In genomic region chr7:67226340-67226907, GRCh38 we compare ENCODE assay signal across 8 cellular contexts.
DNase-seq lines count a peak whose midpoint lies in the region; ATAC-seq and TF ChIP-seq lines count a peak whose summit lies in the region.
"Not testable (repeated sequence)": the region's sequence is repeated elsewhere in the genome, so short reads cannot be mapped to it uniquely, and the experiment has no call there.

No MANE protein-coding gene starts in this region.

- POLR2A ChIA-PET in SK-N-SH (lab: Yijun Ruan, JAX), result not testable (repeated sequence)

- H3K4me1 Mint-ChIP-seq in activated naive CD4-positive, alpha-beta T cell treated with anti-CD3 and anti-CD28 coated beads for 36 hours (ENCODE audit: low read depth), result peaks cover 10% of the 10 kb centered on the region
- H3K4me1 Mint-ChIP-seq in dendritic cell treated with granulocyte-macrophage colony-stimulating factor and Interleukin-4, amounts not matched to agents 40 ng/mL and 50 ng/mL, for 4 days (ENCODE audit: low read depth), result not testable (repeated sequence)
- H3K4me1 Mint-ChIP-seq in natural killer cell treated with Interleukin-12 subunit alpha and Interleukin-12 subunit beta and Interleukin-15 and Interleukin-18, amount 100 ng/mL, for 72 hours (ENCODE audit: low read depth in 2 of 2), result peaks cover 9 to 11% of the 10 kb centered on the region in 2 donors

- not testable (repeated sequence) for TF ChIP-seq RAD21 in SK-N-SH (IDR thresholded peaks at IDR 0.05; ENCODE audit: low read length)

- not testable (repeated sequence) for H3K9me2 ChIP-seq in SK-N-SH

- H3K36me3 Mint-ChIP-seq in activated naive CD4-positive, alpha-beta T cell treated with anti-CD3 and anti-CD28 coated beads for 36 hours (ENCODE audit: low read depth), result peaks cover 30% of the 10 kb centered on the region
- H3K36me3 Mint-ChIP-seq in dendritic cell treated with granulocyte-macrophage colony-stimulating factor and Interleukin-4, amounts not matched to agents 40 ng/mL and 50 ng/mL, for 4 days (ENCODE audit: low read depth), result peaks cover 33% of the 10 kb centered on the region
- H3K36me3 Mint-ChIP-seq in natural killer cell treated with Interleukin-12 subunit alpha and Interleukin-12 subunit beta and Interleukin-15 and Interleukin-18, amount 100 ng/mL, for 72 hours, result peaks cover 11% of the 10 kb centered on the region

- not testable (repeated sequence) for TF ChIP-seq CTCF in SK-N-SH (IDR thresholded peaks at IDR 0.05)

- H4K20me1 ChIP-seq in SK-N-SH (ENCODE audit: insufficient read depth), result not testable (repeated sequence)

- peaks cover 0 to 24% of the 10 kb centered on the region in 2 experiments for H3K36me3 ChIP-seq in SK-N-SH (replicated peaks in 1 of 2; ENCODE audit: control insufficient read depth in 1 of 2, insufficient read depth in 2 of 2, low read length in 1 of 2)

- not testable (repeated sequence) for H3K79me2 ChIP-seq in SK-N-SH (ENCODE audit: insufficient read depth)

- not testable (repeated sequence) for H3K4me3 Mint-ChIP-seq in activated naive CD4-positive, alpha-beta T cell treated with anti-CD3 and anti-CD28 coated beads for 36 hours; dendritic cell treated with granulocyte-macrophage colony-stimulating factor and Interleukin-4, amounts not matched to agents 40 ng/mL and 50 ng/mL, for 4 days
- peak overlapping the region; percentile 17 for H3K4me3 Mint-ChIP-seq in natural killer cell treated with Interleukin-12 subunit alpha and Interleukin-12 subunit beta and Interleukin-15 and Interleukin-18, amount 100 ng/mL, for 72 hours

- H3K27me3 Mint-ChIP-seq in activated naive CD4-positive, alpha-beta T cell treated with anti-CD3 and anti-CD28 coated beads for 36 hours (ENCODE audit: low read depth); dendritic cell treated with granulocyte-macrophage colony-stimulating factor and Interleukin-4, amounts not matched to agents 40 ng/mL and 50 ng/mL, for 4 days; natural killer cell treated with Interleukin-12 subunit alpha and Interleukin-12 subunit beta and Interleukin-15 and Interleukin-18, amount 100 ng/mL, for 72 hours: not testable (repeated sequence)

- not testable (repeated sequence) for TF ChIP-seq EP300 in SK-N-SH (IDR thresholded peaks at IDR 0.05; ENCODE audit: borderline replicate concordance in 1 of 2, low read depth in 1 of 2, low read length in 1 of 2)

- WGBS in SK-N-SH (ENCODE audit: low lambda C conversion rate), result 70% methylated on average over 5 of the region's 5 CpGs

- 0 out of 2 replicates have a peak overlapping the region, but pooled peaks have one; percentile 16 for H3K4me2 ChIP-seq in SK-N-SH

- peak overlapping the region; percentile 4 for H3K27ac Mint-ChIP-seq in activated naive CD4-positive, alpha-beta T cell treated with anti-CD3 and anti-CD28 coated beads for 36 hours
- peak overlapping the region; percentile 31 for H3K27ac Mint-ChIP-seq in dendritic cell treated with granulocyte-macrophage colony-stimulating factor and Interleukin-4, amounts not matched to agents 40 ng/mL and 50 ng/mL, for 4 days
- peak overlapping the region; percentile 65 to 79 for H3K27ac Mint-ChIP-seq in natural killer cell treated with Interleukin-12 subunit alpha and Interleukin-12 subunit beta and Interleukin-15 and Interleukin-18, amount 100 ng/mL, for 72 hours

- not testable (repeated sequence) for H3F3A ChIP-seq in SK-N-SH (replicated peaks; ENCODE audit: insufficient read depth)

- not testable (repeated sequence) for H3K9ac ChIP-seq in SK-N-SH

- intact Hi-C loops in activated naive CD4-positive, alpha-beta T cell treated with anti-CD3 and anti-CD28 coated beads for 36 hours (cut with micrococcal nuclease); dendritic cell treated with granulocyte-macrophage colony-stimulating factor and Interleukin-4, amounts not matched to agents 40 ng/mL and 50 ng/mL, for 4 days (cut with micrococcal nuclease); left cardiac atrium (cut with DNase I): not testable (repeated sequence)

- not testable (repeated sequence) for H2AFZ ChIP-seq in SK-N-SH (ENCODE audit: low read depth)

- not testable (repeated sequence) for H3K4me1 ChIP-seq in SK-N-SH (ENCODE audit: control insufficient read depth in 1 of 2, insufficient read depth in 2 of 2, low read depth in 1 of 2, low read length in 1 of 2)

- H3K27ac ChIP-seq in SK-N-SH (ENCODE audit: low read depth in 2 of 2, low read length in 1 of 2), result peak overlapping the region in 1 of 2 experiments; percentile 33; a peak in 1 of 4 replicates

- not testable (repeated sequence) for H3K4me3 ChIP-seq in SK-N-SH (ENCODE audit: low read depth in 2 of 2, low read length in 1 of 2)

- peak; percentile 68 to 74 for ATAC-seq in left cardiac atrium
- peak in 1 of 2 donors; percentile 71 for ATAC-seq in natural killer cell treated with Interleukin-12 subunit alpha and Interleukin-12 subunit beta and Interleukin-15 and Interleukin-18, amount 100 ng/mL, for 72 hours
- not testable (repeated sequence) for ATAC-seq in stimulated activated naive CD8-positive, alpha-beta T cell treated with anti-CD3 and anti-CD28 coated beads, Interleukin-15, Interleukin-2, amounts not matched to agents 100 U/mL and 50 U/mL, for 24 hours

- CTCF ChIA-PET in SK-N-SH (lab: Yijun Ruan, JAX); activated naive CD4-positive, alpha-beta T cell treated with anti-CD3 and anti-CD28 coated beads for 36 hours (lab: Charles Lee): not testable (repeated sequence)

- not testable (repeated sequence) for H3K27me3 ChIP-seq in SK-N-SH (ENCODE audit: insufficient read depth)

- DNase-seq in ELR (ENCODE audit: low read depth) (peak; percentile 68), M059J (ENCODE audit: low read depth) (peak; percentile 86), left cardiac atrium (peak; percentile 37)
- not testable (repeated sequence) for DNase-seq in SK-N-SH; natural killer cell treated with Interleukin-12 subunit alpha and Interleukin-12 subunit beta and Interleukin-15 and Interleukin-18, amount 100 ng/mL, for 72 hours (ENCODE audit: low spot score)
- DNase-seq in activated naive CD4-positive, alpha-beta T cell treated with anti-CD3 and anti-CD28 coated beads for 36 hours, result peak; percentile 35
- DNase-seq in stimulated activated naive CD8-positive, alpha-beta T cell treated with anti-CD3 and anti-CD28 coated beads, Interleukin-15, Interleukin-2, amounts not matched to agents 100 U/mL and 50 U/mL, for 24 hours, result peak; percentile 11

- H3K9me3 Mint-ChIP-seq in activated naive CD4-positive, alpha-beta T cell treated with anti-CD3 and anti-CD28 coated beads for 36 hours; natural killer cell treated with Interleukin-12 subunit alpha and Interleukin-12 subunit beta and Interleukin-15 and Interleukin-18, amount 100 ng/mL, for 72 hours: not testable (repeated sequence)
- H3K9me3 Mint-ChIP-seq in dendritic cell treated with granulocyte-macrophage colony-stimulating factor and Interleukin-4, amounts not matched to agents 40 ng/mL and 50 ng/mL, for 4 days, result peaks cover 21% of the 10 kb centered on the region

- not testable (repeated sequence) for H3K9me3 ChIP-seq in SK-N-SH

Comparison
In these comparisons a context has a peak if more than half of its experiments do, and no peak if none do; other contexts are left out.
1. H3K27ac Mint-ChIP-seq: peak in every context shown above with its lines; median percentile 72 in natural killer cell treated with Interleukin-12 subunit alpha and Interleukin-12 subunit beta and Interleukin-15 and Interleukin-18, amount 100 ng/mL, for 72 hours; 31 in dendritic cell treated with granulocyte-macrophage colony-stimulating factor and Interleukin-4, amounts not matched to agents 40 ng/mL and 50 ng/mL, for 4 days; 4 in activated naive CD4-positive, alpha-beta T cell treated with anti-CD3 and anti-CD28 coated beads for 36 hours.